In the genomic region with DNA sequence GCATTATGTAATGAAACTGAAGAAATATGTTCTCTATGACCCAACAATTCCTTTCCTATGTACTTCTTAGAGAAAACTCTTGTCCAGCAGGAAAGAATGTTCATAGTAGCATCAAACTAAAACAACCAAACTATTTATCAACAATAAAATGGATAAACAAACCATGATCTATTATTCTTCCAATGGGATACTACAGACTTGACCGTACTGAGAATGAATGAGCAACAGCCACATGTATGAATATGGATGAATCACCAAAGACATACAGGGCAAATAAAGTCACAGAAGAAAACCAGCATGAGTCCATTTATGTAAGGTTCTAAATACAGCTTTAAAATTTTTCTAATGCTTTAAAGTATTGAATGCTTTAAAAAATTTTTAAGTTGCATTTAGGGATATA, we compare ENCODE assay signal across 9 cellular contexts.
A peak's percentile ranks its signal among the peaks of the same experiment; 100 is the strongest.
DNase-seq lines count a peak whose midpoint lies in the region; TF ChIP-seq lines count a peak whose summit lies in the region.
"Had no signal": no experiment of that assay in that cellular context is flagged by ENCODE, and none has a peak within 500 bp of the region (broad histone marks: within the 10 kb centered on the region; RNA-seq: fewer than 3 reads in every experiment).

No MANE protein-coding gene starts in this region.

- no peak overlapping the region for H4K91ac ChIP-seq in mesenchymal stem cell (ENCODE audit: low read length)

- no peak overlapping the region for H2BK5ac ChIP-seq in mesenchymal stem cell (ENCODE audit: low read depth, low read length, poor library complexity, severe bottlenecking)

- no peak overlapping the region for H3K14ac ChIP-seq in mesenchymal stem cell (ENCODE audit: low read length in 2 of 2)

- intact Hi-C loops in mammary epithelial cell (cut with micrococcal nuclease), result loop anchor here (5.0 kb wide), 1 partner anchor 84 kb away; a partner anchor contains a TSS

- no peak overlapping the region for H4K8ac ChIP-seq in mesenchymal stem cell (ENCODE audit: low read length)

- no peak for TF ChIP-seq CTCF in mammary epithelial cell (conservative IDR thresholded peaks at IDR 0.05 in 1 of 2, IDR thresholded peaks at IDR 0.05 in 1 of 2; ENCODE audit: extremely low read depth in 1 of 2, insufficient read depth in 1 of 2, low read depth in 1 of 2, low read length in 2 of 2)
- TF ChIP-seq CTCF in hepatocyte (IDR thresholded peaks at IDR 0.05; ENCODE audit: poor library complexity), result no peak

- H2AFZ ChIP-seq in mammary epithelial cell (ENCODE audit: low read depth, low read length) (no peak overlapping the region), mesenchymal stem cell (ENCODE audit: low read depth, low read length) (no peak overlapping the region), hepatocyte (no peak overlapping the region)

- H3K36me3 ChIP-seq in mammary epithelial cell (ENCODE audit: insufficient read depth, low read length) (peaks cover 8% of the 10 kb centered on the region), mesenchymal stem cell (ENCODE audit: control insufficient read depth in 1 of 2, insufficient read depth in 2 of 2, low read depth in 1 of 2, low read length in 2 of 2) (peaks cover 6 to 29% of the 10 kb centered on the region in 2 experiments), hepatocyte (replicated peaks; ENCODE audit: insufficient read depth, low read depth) (no peaks in the 10 kb centered on the region)

- H3K79me2 ChIP-seq in mammary epithelial cell (ENCODE audit: insufficient read depth, low read length) (peaks cover 60% of the 10 kb centered on the region), hepatocyte (no peaks in the 10 kb centered on the region)

- H3K4me2 ChIP-seq in mammary epithelial cell (ENCODE audit: insufficient read depth, low read depth, low read length) (peak overlapping the region; percentile 74), mesenchymal stem cell (ENCODE audit: low read length, poor library complexity, severe bottlenecking) (no peak overlapping the region), hepatocyte (no peak overlapping the region)

- no peak overlapping the region for H3K23ac ChIP-seq in mesenchymal stem cell (ENCODE audit: low read length in 2 of 2)

- no peaks in the 10 kb centered on the region for H3K9me3 ChIP-seq in mammary epithelial cell (replicated peaks; ENCODE audit: insufficient read depth, low read length)
- no peaks in the 10 kb centered on the region for H3K9me3 ChIP-seq in mesenchymal stem cell (ENCODE audit: control insufficient read depth, low read length)
- no peaks in the 10 kb centered on the region for H3K9me3 ChIP-seq in hepatocyte (ENCODE audit: low read depth)

- peak overlapping the region; percentile 67 for H3K9ac ChIP-seq in mammary epithelial cell (ENCODE audit: insufficient read depth, low read length)
- peak overlapping the region; percentile 63 for H3K9ac ChIP-seq in mesenchymal stem cell (ENCODE audit: low read length)

- no peak overlapping the region for H2BK15ac ChIP-seq in mesenchymal stem cell (ENCODE audit: low read depth, poor library complexity, severe bottlenecking)

- H3K27ac ChIP-seq in mammary epithelial cell (ENCODE audit: insufficient read depth, low read depth, low read length), result peak overlapping the region; percentile 95
- no peak overlapping the region for H3K27ac ChIP-seq in mesenchymal stem cell (ENCODE audit: low read length, poor library complexity, severe bottlenecking)
- no peak overlapping the region for H3K27ac ChIP-seq in hepatocyte

- CTCF ChIA-PET in mammary epithelial cell (lab: Charles Lee; ENCODE audit: low non-redundant PET), result no interaction called here

- DNase-seq in COLO829 (ENCODE audit: low spot score), result peak; percentile 13
- peak; percentile 42 for DNase-seq in LHCN-M2 (ENCODE audit: low read depth)
- DNase-seq in mammary epithelial cell, result peak; percentile 66
- peak; percentile 48 for DNase-seq in mesenchymal stem cell
- DNase-seq in COLO668 (lab: John Stamatoyannopoulos, UW; ENCODE audit: unreplicated experiment), result no peak
- DNase-seq in glomerular visceral epithelial cell (ENCODE audit: extremely low spot score), result no peak
- no peak for DNase-seq in MV-4-11 (lab: John Stamatoyannopoulos, UW)
- no peak for DNase-seq in hepatocyte (ENCODE audit: low spot score)
- DNase-seq: CD4-positive, alpha-beta memory T cell had no signal

- H3K9me2 ChIP-seq in hepatocyte (replicated peaks; ENCODE audit: insufficient read depth), result no peaks in the 10 kb centered on the region

- H2AK5ac ChIP-seq in mesenchymal stem cell (ENCODE audit: low read length, severe bottlenecking), result no peak overlapping the region

- H3K18ac ChIP-seq in mesenchymal stem cell (ENCODE audit: low read depth in 1 of 2, low read length in 2 of 2), result no peak overlapping the region

- peaks cover 9% of the 10 kb centered on the region for H3K79me1 ChIP-seq in mesenchymal stem cell (replicated peaks; ENCODE audit: low read length, poor library complexity, severe bottlenecking)

- H4K20me1 ChIP-seq in mammary epithelial cell (ENCODE audit: insufficient read depth, low read length), result no peaks in the 10 kb centered on the region
- H4K20me1 ChIP-seq in hepatocyte (ENCODE audit: insufficient read depth, poor library complexity, severe bottlenecking), result no peaks in the 10 kb centered on the region

- H3K27me3 ChIP-seq in mammary epithelial cell (ENCODE audit: insufficient read depth, low read length) (no peaks in the 10 kb centered on the region), mesenchymal stem cell (ENCODE audit: control insufficient read depth in 1 of 2, insufficient read depth in 1 of 2, low read length in 2 of 2) (no peaks in the 10 kb centered on the region), hepatocyte (no peaks in the 10 kb centered on the region)

- no TSS peak for BruUV-seq in mammary epithelial cell (replicated peaks; lab: Mats Ljungman, UMichigan)

- in situ Hi-C loops in mammary epithelial cell (cut with MboI; ENCODE audit: low sequenced_read_pairs in 2 of 2), result no loop called here

- dilution Hi-C loops in mammary epithelial cell (cut with HindIII; ENCODE audit: low sequenced_read_pairs), result no loop called here

- H2BK12ac ChIP-seq in mesenchymal stem cell (ENCODE audit: low read length in 2 of 2), result no peak overlapping the region

- peak overlapping the region in 1 of 3 experiments; percentile 55 for H3K4me3 ChIP-seq in mammary epithelial cell (replicated peaks in 1 of 3; ENCODE audit: insufficient read depth in 1 of 3, low read depth in 2 of 3, low read length in 3 of 3)
- H3K4me3 ChIP-seq in mesenchymal stem cell (ENCODE audit: insufficient read depth in 1 of 2, low read depth in 1 of 2, low read length in 2 of 2), result no peak overlapping the region
- no peak overlapping the region for H3K4me3 ChIP-seq in hepatocyte

- H3K4me1 ChIP-seq in mammary epithelial cell (ENCODE audit: insufficient read depth, low read length) (peaks cover 23% of the 10 kb centered on the region), mesenchymal stem cell (ENCODE audit: control insufficient read depth, insufficient read depth, low read depth, low read length) (no peaks in the 10 kb centered on the region), hepatocyte (ENCODE audit: insufficient read depth) (no peaks in the 10 kb centered on the region)

- H3K4ac ChIP-seq in mesenchymal stem cell (ENCODE audit: low read depth in 1 of 2, low read length in 2 of 2), result no peak overlapping the region

- 7% methylated on average over 1 of the region's 1 CpG for WGBS in mammary epithelial cell (ENCODE audit: low coverage, missing lambda C conversion rate)
- 44% methylated on average over 1 of the region's 1 CpG for WGBS in mesenchymal stem cell
- WGBS in hepatocyte (ENCODE audit: low lambda C conversion rate, missing lambda C conversion rate), result 97% methylated on average over 1 of the region's 1 CpG

- H2BK120ac ChIP-seq in mesenchymal stem cell (ENCODE audit: low read depth, low read length), result no peak overlapping the region

Comparison
In these comparisons a context has a peak if more than half of its experiments do, and no peak if none do; other contexts are left out.
1. DNase-seq: peak in COLO829 (single experiment), LHCN-M2 (single experiment), mammary epithelial cell (single experiment) and mesenchymal stem cell (single experiment); none in COLO668 (single experiment), glomerular visceral epithelial cell (single experiment), MV-4-11 (single experiment) and hepatocyte (single experiment).